In genomic region chr6:27502508-27503435, GRCh38 we compare ENCODE assay signal across 8 cellular contexts. TPM values are rescaled to one million over a fixed set of nuclear protein-coding genes. Genes with fewer than 3 reads are reported as not detected.
DNase-seq lines count a peak whose midpoint lies in the region; ATAC-seq, FAIRE-seq and TF ChIP-seq lines count a peak whose summit lies in the region.

No MANE protein-coding gene starts in this region.

- intact Hi-C loops in IMR-90 (cut with micrococcal nuclease) = loop anchor here (1.0 to 5.0 kb wide), 7 partner anchors 7 to 340 kb away; no protein-coding TSS in a partner anchor
- intact Hi-C loops in pancreas (cut with DNase I) = no loop called here

- H2BK120ac ChIP-seq in IMR-90 (ENCODE audit: low read depth, low read length) = no peak overlapping the region

- no peak overlapping the region for H2AK5ac ChIP-seq in IMR-90 (ENCODE audit: low read depth, low read length)

- ATAC-seq in IMR-90 (ENCODE audit: low read depth) (peak; percentile 70), RWPE2 (ENCODE audit: low read depth) (peak; percentile 61), pancreas (peak; percentile 70 to 83 (median 74))

- no peak overlapping the region for H4K5ac ChIP-seq in IMR-90 (ENCODE audit: low read depth, low read length)

- peak overlapping the region; percentile 96 for H2AFZ ChIP-seq in IMR-90 (replicated peaks; ENCODE audit: low read length, poor library complexity)

- DNase-seq in GM20000 (ENCODE audit: low spot score) (peak; percentile 51), IMR-90 (peak; percentile 79), RWPE2 (ENCODE audit: low spot score) (no peak), foreskin melanocyte (peak; percentile 78), pancreas (peak in 4 of 6 donors; percentile 23 to 58 (median 38)), urothelium cell line (ENCODE audit: low spot score) (peak; percentile 62)
- peak; percentile 41 for DNase-seq in activated T-helper 9 cell treated with anti-CD3 and anti-CD28 coated beads, Interleukin-2, amount 50 U/mL, for 16 hours (ENCODE audit: low read depth)

- H3K14ac ChIP-seq in IMR-90 (replicated peaks; ENCODE audit: low read depth, low read length) = peak overlapping the region; percentile 36; the same call in 1 of the 2 replicates

- no peaks in the 10 kb centered on the region for H3K9me1 ChIP-seq in IMR-90 (ENCODE audit: insufficient read depth, low read length)

- H3K4ac ChIP-seq in IMR-90 (ENCODE audit: low read depth, low read length) = no peak overlapping the region

- H3K9me3 ChIP-seq in IMR-90 (ENCODE audit: control insufficient read depth, insufficient read depth, low read length) (no peaks in the 10 kb centered on the region), RWPE2 (ENCODE audit: severe bottlenecking) (no peaks in the 10 kb centered on the region), pancreas (no peaks in the 10 kb centered on the region)

- TF ChIP-seq CTCF in C4-2B (conservative IDR thresholded peaks at IDR 0.05) (no peak), GM20000 (IDR thresholded peaks at IDR 0.05; ENCODE audit: extremely low read depth, missing control alignments) (no peak), IMR-90 (conservative IDR thresholded peaks at IDR 0.05; ENCODE audit: low read depth, low read length) (no peak), RWPE2 (IDR thresholded peaks at IDR 0.05; ENCODE audit: poor library complexity, severe bottlenecking) (no peak), pancreas (IDR thresholded peaks at IDR 0.05) (no peak)

- H4K8ac ChIP-seq in IMR-90 (ENCODE audit: low read depth in 2 of 2, low read length in 2 of 2) = peak overlapping the region in 1 of 2 experiments; percentile 78; a peak in 2 of 4 replicates

- no CpG with 5 or more reads among the region's 33 CpGs for WGBS in IMR-90 (ENCODE audit: extremely low coverage in 2 of 2, insufficient read length in 1 of 2), 2 experiments
- 2 to 3% methylated on average over 33 of the region's 33 CpGs for WGBS in pancreas, 2 donors

- H3K79me1 ChIP-seq in IMR-90 (ENCODE audit: low read depth in 1 of 2, low read length in 2 of 2) = no peaks in the 10 kb centered on the region

- H3K27ac ChIP-seq in C4-2B = peak overlapping the region; percentile 60
- no peak overlapping the region for H3K27ac ChIP-seq in IMR-90 (ENCODE audit: insufficient read depth, low read length)
- peak overlapping the region; percentile 6 for H3K27ac ChIP-seq in RWPE2 (ENCODE audit: poor library complexity, severe bottlenecking)
- no peak overlapping the region for H3K27ac ChIP-seq in pancreas

- no peak overlapping the region for H2BK15ac ChIP-seq in IMR-90 (ENCODE audit: low read depth, low read length)

- no peak overlapping the region for H4K91ac ChIP-seq in IMR-90 (ENCODE audit: insufficient read depth, low read depth, low read length)

- H2BK20ac ChIP-seq in IMR-90 (ENCODE audit: low read depth, low read length) = no peak overlapping the region

- H3K9ac ChIP-seq in IMR-90 (ENCODE audit: low read depth, low read length) = peak overlapping the region; percentile 67

- no peak overlapping the region; the same call in 1 of the 2 replicates for H3K56ac ChIP-seq in IMR-90 (ENCODE audit: extremely low read depth, insufficient read depth, low read length)

- H2BK5ac ChIP-seq in IMR-90 (ENCODE audit: low read depth, low read length, poor library complexity, severe bottlenecking) = no peak overlapping the region

- dilution Hi-C loops in IMR-90 (cut with HindIII; ENCODE audit: low sequenced_read_pairs, unreplicated experiment) = no loop called here

- no TSS peak for BruUV-seq in IMR-90 (replicated peaks; lab: Mats Ljungman, UMichigan)

- in situ Hi-C loops in IMR-90 (cut with MboI; ENCODE audit: low sequenced_read_pairs) = no loop called here

- no peak for TF ChIP-seq RAD21 in IMR-90 (IDR thresholded peaks at IDR 0.05; ENCODE audit: low read length)

- H2AK9ac ChIP-seq in IMR-90 (replicated peaks; ENCODE audit: low read depth, low read length, poor library complexity) = no peak overlapping the region

- H3K4me1 ChIP-seq in IMR-90 (ENCODE audit: control insufficient read depth, insufficient read depth, low read length) (no peaks in the 10 kb centered on the region), RWPE2 (ENCODE audit: insufficient read depth, poor library complexity, severe bottlenecking) (peaks cover 4% of the 10 kb centered on the region), pancreas (peaks cover 0 to 6% (median 0%) of the 10 kb centered on the region in 3 donors)

- CTCF ChIA-PET in IMR-90 (lab: Yijun Ruan, JAX) = interaction anchor here (0.7 to 1.2 kb wide), 2 partner anchors 16 to 909 kb away, joined by 3 to 5 read pairs; no protein-coding TSS in a partner anchor

- no peak overlapping the region for H3K18ac ChIP-seq in IMR-90 (ENCODE audit: low read depth, low read length)

- H3K27me3 ChIP-seq in IMR-90 (ENCODE audit: control insufficient read depth, insufficient read depth, low read length) (no peaks in the 10 kb centered on the region), RWPE2 (ENCODE audit: insufficient read depth, poor library complexity, severe bottlenecking) (no peaks in the 10 kb centered on the region), pancreas (peaks cover 0 to 6% (median 4%) of the 10 kb centered on the region in 4 donors)

- POLR2A ChIA-PET in IMR-90 (lab: Charles Lee; ENCODE audit: unreplicated experiment) = interaction anchor here (0.5 kb wide), 1 partner anchor 305 kb away, joined by 3 read pairs; a partner anchor contains a TSS

- H3K36me3 ChIP-seq in IMR-90 (ENCODE audit: control insufficient read depth, insufficient read depth, low read length) (no peaks in the 10 kb centered on the region), RWPE2 (ENCODE audit: low read depth) (no peaks in the 10 kb centered on the region), pancreas (no peaks in the 10 kb centered on the region)

- H3K4me3 ChIP-seq in IMR-90 (ENCODE audit: insufficient read depth, low read depth, low read length) (peak overlapping the region; percentile 74), RWPE2 (ENCODE audit: severe bottlenecking) (peak overlapping the region; percentile 36), pancreas (peak overlapping the region in 3 of 4 donors; percentile 12 to 38 (median 29))

- H3K23ac ChIP-seq in IMR-90 (ENCODE audit: low read depth, low read length) = peak overlapping the region; percentile 61; the same call in 1 of the 2 replicates

- no peak for FAIRE-seq in pancreas (lab: Jason Lieb, UNC)
- no peak for FAIRE-seq in urothelium cell line (lab: Jason Lieb, UNC)

- peak overlapping the region; percentile 93 for H3K4me2 ChIP-seq in IMR-90 (ENCODE audit: low read depth, low read length)

- peaks cover 5% of the 10 kb centered on the region; the same call in 1 of the 2 replicates for H4K20me1 ChIP-seq in IMR-90 (ENCODE audit: insufficient read depth, low read length)

- TF ChIP-seq POLR2A in IMR-90 (IDR thresholded peaks at IDR 0.05; ENCODE audit: low read depth, low read length) = no peak

TF ChIP-seq in IMR-90, 13 proteins besides CTCF, POLR2A, EP300 and RAD21:
- TF ChIP-seq BHLHE40 (IDR thresholded peaks at IDR 0.05; ENCODE audit: low read depth, low read length) (peak; percentile 87), SMC3 (IDR thresholded peaks at IDR 0.05; ENCODE audit: low read depth, low read length) (no peak), ELK1 (IDR thresholded peaks at IDR 0.05; ENCODE audit: borderline replicate concordance, low read depth, low read length) (no peak), CEBPB (IDR thresholded peaks at IDR 0.05; ENCODE audit: low read depth, low read length) (peak; percentile 74), CHD1 (IDR thresholded peaks at IDR 0.05; ENCODE audit: low read depth, low read length) (peak; percentile 57; the same call in 1 of the 2 replicates), FOS (IDR thresholded peaks at IDR 0.05; ENCODE audit: low read depth, low read length) (peak; percentile 32; the same call in 1 of the 2 replicates)

RNA-seq across cellular contexts. Expression of gene ZNF184, which starts 29.9 kb away (rescaled TPM):
- 8.1 and 10.6 TPM in 2 replicates for total RNA-seq in IMR-90 (2012; rRNA removed)
- 2.0 and 2.8 TPM in 2 replicates for polyA plus RNA-seq in IMR-90 (2012; rRNA removed)
- polyA plus RNA-seq in IMR-90 (2012; cell fraction: cytosol; rRNA removed) = 0.26 and 0.49 TPM in 2 replicates
- polyA plus RNA-seq in IMR-90 (2012; cell fraction: nucleus; rRNA removed; ENCODE audit: low replicate concordance) = 0.17 and 3.2 TPM in 2 replicates
- 1 to 10 TPM; 1.6 to 4.6 (median 2.6) TPM for total RNA-seq in pancreas
- polyA plus RNA-seq in pancreas = 1 to 10 TPM; 1.1 to 1.9 TPM

Comparison
In these comparisons a context has a peak if more than half of its experiments do, and no peak if none do; other contexts are left out.
1. H3K27ac ChIP-seq: peak in C4-2B (single experiment) and RWPE2 (single experiment); none in IMR-90 (single experiment) and pancreas (0 of 4).
2. Peak in every context shown above with its lines, with median percentiles within 50 percentile points of each other: ATAC-seq and H3K4me3 ChIP-seq.